In genomic region chr14:101250336-101250947, GRCh38 we compare ENCODE assay signal across 16 cellular contexts.
DNase-seq lines count a peak whose midpoint lies in the region; ATAC-seq and TF ChIP-seq lines count a peak whose summit lies in the region.
"Had no signal": no experiment of that assay in that cellular context is flagged by ENCODE, and none has a peak within 500 bp of the region (broad histone marks: within the 10 kb centered on the region; RNA-seq: fewer than 3 reads in every experiment).

No MANE protein-coding gene starts in this region.

- no peak overlapping the region for H3K4me3 Mint-ChIP-seq in osteocyte (ENCODE audit: unreplicated experiment)
- H3K4me3 Mint-ChIP-seq: B cell; CD4-positive, alpha-beta memory T cell had no signal

- no peak for TF ChIP-seq POLR2A in esophagus muscularis mucosa (IDR thresholded peaks at IDR 0.05; ENCODE audit: low read depth)

- no peaks in the 10 kb centered on the region for H3K9me3 Mint-ChIP-seq in osteocyte (ENCODE audit: unreplicated experiment)

- no peak overlapping the region for H3K27ac ChIP-seq in esophagus muscularis mucosa (replicated peaks in 1 of 4)

- DNase-seq in D341Med (ENCODE audit: low spot score): peak; percentile 20
- DNase-seq in NCI-H69 (lab: John Stamatoyannopoulos, UW): peak; percentile 50
- DNase-seq in esophagus muscularis mucosa (ENCODE audit: extremely low spot score): peak; percentile 29
- DNase-seq in osteocyte (ENCODE audit: extremely low spot score, unreplicated experiment): peak; percentile 72
- no peak for DNase-seq in NCI-H2196 treated with DMSO at 0.1 percent for 48 hours (lab: John Stamatoyannopoulos, UW; ENCODE audit: unreplicated experiment)
- DNase-seq in GOT3 (lab: John Stamatoyannopoulos, UW): no peak
- DNase-seq: CD4-positive, alpha-beta memory T cell; KBM-7; NCI-H1436 treated with DMSO at 0.1 percent for 48 hours; NCI-H2227 treated with DMSO at 0.1 percent for 48 hours; NCI-H524 treated with DMSO at 0.1 percent for 48 hours; SHP77 had no signal

- H3K4me3 ChIP-seq in esophagus muscularis mucosa: no peak overlapping the region

- H3K27ac Mint-ChIP-seq in osteocyte (ENCODE audit: unreplicated experiment): no peak overlapping the region
- H3K27ac Mint-ChIP-seq: B cell; CD4-positive, alpha-beta memory T cell had no signal

- H3K36me3 ChIP-seq in esophagus muscularis mucosa: no peaks in the 10 kb centered on the region

- 84% methylated on average over 14 of the region's 17 CpGs for WGBS in esophagus muscularis mucosa

- TF ChIP-seq CTCF in esophagus muscularis mucosa (IDR thresholded peaks at IDR 0.05): no peak
- TF ChIP-seq CTCF in osteocyte (IDR thresholded peaks at IDR 0.05): no peak

- no peaks in the 10 kb centered on the region for H3K36me3 Mint-ChIP-seq in osteocyte (ENCODE audit: unreplicated experiment)
- H3K36me3 Mint-ChIP-seq: CD4-positive, alpha-beta memory T cell had no signal

- TF ChIP-seq EP300 in esophagus muscularis mucosa (IDR thresholded peaks at IDR 0.05): no peak

- peaks cover 0 to 7% (median 0%) of the 10 kb centered on the region in 4 donors for H3K4me1 ChIP-seq in esophagus muscularis mucosa

- no peaks in the 10 kb centered on the region for H3K9me3 ChIP-seq in esophagus muscularis mucosa

- H3K27me3 Mint-ChIP-seq in osteocyte (ENCODE audit: unreplicated experiment): no peaks in the 10 kb centered on the region
- H3K27me3 Mint-ChIP-seq: B cell had no signal

- H3K27me3 ChIP-seq in esophagus muscularis mucosa: peaks cover 0 to 30% (median 0%) of the 10 kb centered on the region in 4 donors

- no peaks in the 10 kb centered on the region for H3K4me1 Mint-ChIP-seq in osteocyte (ENCODE audit: unreplicated experiment)
- H3K4me1 Mint-ChIP-seq: B cell had no signal

- intact Hi-C loops in esophagus muscularis mucosa (cut with DNase I): no loop called here

- ATAC-seq in HG02981 (IDR thresholded peaks at IDR 0.05; ENCODE audit: unreplicated experiment): no peak
- ATAC-seq in HG03460 (IDR thresholded peaks at IDR 0.05; ENCODE audit: unreplicated experiment): no peak
- ATAC-seq: Panc1 had no signal

Comparison
In these comparisons a context has a peak if more than half of its experiments do, and no peak if none do; other contexts are left out.
1. DNase-seq: peak in D341Med (single experiment), NCI-H69 (single experiment), esophagus muscularis mucosa (single experiment) and osteocyte (single experiment); none in NCI-H2196 treated with DMSO at 0.1 percent for 48 hours (single experiment) and GOT3 (single experiment).